ENCODE assay signal across 17 cellular contexts in genomic region chr3:129467934-129468333, GRCh38. TPM values are rescaled to one million over a fixed set of nuclear protein-coding genes. Genes with fewer than 3 reads are reported as not detected.
A peak's percentile ranks its signal among the peaks of the same experiment; 100 is the strongest.
DNase-seq lines count a peak whose midpoint lies in the region; ATAC-seq, FAIRE-seq and TF ChIP-seq lines count a peak whose summit lies in the region.
"Had no signal": no experiment of that assay in that cellular context is flagged by ENCODE, and none has a peak within 500 bp of the region (broad histone marks: within the 10 kb centered on the region; RNA-seq: fewer than 3 reads in every experiment).

No MANE protein-coding gene starts in this region.

- no peak for TF ChIP-seq POLR2A in HepG2 (IDR thresholded peaks at IDR 0.05; ENCODE audit: insufficient read depth in 1 of 2, low read depth in 2 of 2, low read length in 2 of 2)

- intact Hi-C loops in HepG2 (cut with micrococcal nuclease; ENCODE audit: unreplicated experiment): no loop called here

- peaks cover 19% of the 10 kb centered on the region for H3K36me3 ChIP-seq in endodermal cell (ENCODE audit: control insufficient read depth, insufficient read depth, low read length)
- peaks cover 1 to 2% of the 10 kb centered on the region in 2 experiments; a peak in 1 of 5 replicates for H3K36me3 ChIP-seq in HepG2 (replicated peaks in 1 of 2; ENCODE audit: control insufficient read depth in 1 of 2, insufficient read depth in 2 of 2, low read length in 2 of 2)
- 0 out of 2 replicates have a peak, but pooled peaks cover 3% of the 10 kb centered on the region for H3K36me3 ChIP-seq in BE2C

- no peaks in the 10 kb centered on the region for H4K20me1 ChIP-seq in HepG2 (ENCODE audit: insufficient read depth, low read length)

- no TSS peak for BruUV-seq in HepG2 (replicated peaks; lab: Mats Ljungman, UMichigan)

- TF ChIP-seq CTCF in endodermal cell (conservative IDR thresholded peaks at IDR 0.05) (no peak), HepG2 (CRISPR knock-in tag; IDR thresholded peaks at IDR 0.05) (no peak), nephron progenitor cell (IDR thresholded peaks at IDR 0.05) (no peak), BE2C (IDR thresholded peaks at IDR 0.05; ENCODE audit: low read depth, low read length) (no peak)

- H3K9ac ChIP-seq in endodermal cell (ENCODE audit: extremely low read depth, low read length, poor library complexity, severe bottlenecking) (no peak overlapping the region), HepG2 (ENCODE audit: insufficient read depth, low read depth, low read length) (no peak overlapping the region; the same call in 1 of the 2 replicates)
- H3K9ac ChIP-seq: GM23248 had no signal

- H3K4me3 Mint-ChIP-seq in endodermal cell: no peak overlapping the region
- no peak overlapping the region for H3K4me3 Mint-ChIP-seq in nephron progenitor cell
- no peak overlapping the region for H3K4me3 Mint-ChIP-seq in effector memory CD8-positive, alpha-beta T cell
- H3K4me3 Mint-ChIP-seq: CD14-positive monocyte; CD8-positive, alpha-beta memory T cell had no signal

- 87 to 89% methylated on average over 1 of the region's 1 CpG for WGBS in endodermal cell (ENCODE audit: insufficient coverage in 1 of 2, insufficient read length in 1 of 2), 2 experiments
- 15% methylated on average over 1 of the region's 1 CpG for WGBS in HepG2 (ENCODE audit: low lambda C conversion rate)

- H3K4me3 ChIP-seq in endodermal cell (ENCODE audit: low read length) (no peak overlapping the region), HepG2 (replicated peaks in 1 of 3; ENCODE audit: insufficient read depth in 1 of 3, low read depth in 2 of 3, low read length in 3 of 3) (no peak overlapping the region), BE2C (ENCODE audit: low read depth, low read length) (no peak overlapping the region)
- H3K4me3 ChIP-seq: GM23248 had no signal

- H3K9me3 ChIP-seq in endodermal cell (ENCODE audit: control insufficient read depth, low read length) (no peaks in the 10 kb centered on the region), HepG2 (ENCODE audit: low read length) (no peaks in the 10 kb centered on the region), BE2C (no peaks in the 10 kb centered on the region)
- H3K9me3 ChIP-seq: Caco-2 had no signal

- H3K4me1 Mint-ChIP-seq in endodermal cell (peaks cover 5% of the 10 kb centered on the region), nephron progenitor cell (no peaks in the 10 kb centered on the region)
- no peaks in the 10 kb centered on the region for H3K4me1 Mint-ChIP-seq in effector memory CD8-positive, alpha-beta T cell (ENCODE audit: low read depth in 2 of 2)
- H3K4me1 Mint-ChIP-seq: CD14-positive monocyte; CD8-positive, alpha-beta memory T cell had no signal

- DNase-seq in HuH-7 (ENCODE audit: low spot score) (peak; percentile 37), endodermal cell (no peak), HepG2 (ENCODE audit: low spot score) (peak; percentile 54), nephron progenitor cell (no peak), NCI-H82 treated with DMSO at 0.1 percent for 48 hours (lab: John Stamatoyannopoulos, UW; ENCODE audit: unreplicated experiment) (no peak), BE2C (no peak), NCI-H2171 (lab: John Stamatoyannopoulos, UW) (no peak)
- DNase-seq in effector memory CD8-positive, alpha-beta T cell: no peak
- DNase-seq: Caco-2; CD8-positive, alpha-beta memory T cell; DMS53; GM23248; IMR-90 had no signal

- CTCF ChIA-PET in HepG2 (lab: Yijun Ruan, JAX; ENCODE audit: low intra/inter-chr PET ratio, low total read pairs): no interaction called here

- no peaks in the 10 kb centered on the region for H3K9me3 Mint-ChIP-seq in endodermal cell
- H3K9me3 Mint-ChIP-seq in nephron progenitor cell: no peaks in the 10 kb centered on the region
- H3K9me3 Mint-ChIP-seq in effector memory CD8-positive, alpha-beta T cell: no peaks in the 10 kb centered on the region
- H3K9me3 Mint-ChIP-seq: CD8-positive, alpha-beta memory T cell had no signal

- peak; percentile 86 for ATAC-seq in HepG2
- no peak for ATAC-seq in effector memory CD8-positive, alpha-beta T cell (replicated peaks)
- ATAC-seq: HCT116 had no signal

- peak overlapping the region; percentile 44 for H3K4me2 ChIP-seq in HepG2 (ENCODE audit: low read depth, low read length)

- H3K27ac Mint-ChIP-seq in endodermal cell: peak overlapping the region; percentile 20
- H3K27ac Mint-ChIP-seq in nephron progenitor cell: peak overlapping the region; percentile 60
- H3K27ac Mint-ChIP-seq in effector memory CD8-positive, alpha-beta T cell: no peak overlapping the region
- H3K27ac Mint-ChIP-seq: CD8-positive, alpha-beta memory T cell had no signal

- POLR2A ChIA-PET in HepG2 (lab: Yijun Ruan, JAX): no interaction called here

- FAIRE-seq in HepG2 (lab: Jason Lieb, UNC): peak; percentile 87
- FAIRE-seq: A204.1, H54 had no signal

- H3K79me2 ChIP-seq in HepG2 (ENCODE audit: insufficient read depth, low read length): no peaks in the 10 kb centered on the region

- H3K27me3 ChIP-seq in endodermal cell (ENCODE audit: control insufficient read depth, insufficient read depth, low read length, poor library complexity, severe bottlenecking): no peaks in the 10 kb centered on the region
- H3K27me3 ChIP-seq in HepG2 (ENCODE audit: control insufficient read depth in 1 of 2, insufficient read depth in 2 of 2, low read length in 2 of 2): no peaks in the 10 kb centered on the region
- no peaks in the 10 kb centered on the region for H3K27me3 ChIP-seq in BE2C

- no peak overlapping the region for H2AFZ ChIP-seq in HepG2 (ENCODE audit: low read length)
- H2AFZ ChIP-seq: GM23248 had no signal

- in situ Hi-C loops in HepG2 (cut with HindIII; ENCODE audit: extremely low pct_ligation_motif_present, low pct_unique_long_range_greater_than_20kb): no loop called here

- no peak overlapping the region for H3K27ac ChIP-seq in endodermal cell (ENCODE audit: low read depth, low read length)
- H3K27ac ChIP-seq in HepG2 (ENCODE audit: extremely low read length, insufficient read depth, low read length): peak overlapping the region; percentile 45
- H3K27ac ChIP-seq: GM23248 had no signal

- H3K4me1 ChIP-seq in endodermal cell (ENCODE audit: control insufficient read depth, insufficient read depth, low read length) (no peaks in the 10 kb centered on the region), HepG2 (ENCODE audit: insufficient read depth, low read length) (peaks cover 25% of the 10 kb centered on the region), BE2C (no peaks in the 10 kb centered on the region)

- TF ChIP-seq RAD21 in HepG2 (CRISPR knock-in tag; IDR thresholded peaks at IDR 0.05): no peak

- H3K27me3 Mint-ChIP-seq in endodermal cell (ENCODE audit: insufficient read depth): no peaks in the 10 kb centered on the region
- peaks cover 4% of the 10 kb centered on the region for H3K27me3 Mint-ChIP-seq in nephron progenitor cell (ENCODE audit: low read depth, poor library complexity)
- no peaks in the 10 kb centered on the region for H3K27me3 Mint-ChIP-seq in effector memory CD8-positive, alpha-beta T cell
- H3K27me3 Mint-ChIP-seq: CD8-positive, alpha-beta memory T cell had no signal

- no peak for TF ChIP-seq EP300 in HepG2 (IDR thresholded peaks at IDR 0.05; ENCODE audit: low read depth in 2 of 2, low read length in 2 of 2)
- no peak for TF ChIP-seq EP300 in HepG2 (CRISPR knock-in tag; IDR thresholded peaks at IDR 0.05; ENCODE audit: borderline replicate concordance)

- H3K36me3 Mint-ChIP-seq in endodermal cell (ENCODE audit: low read depth) (peaks cover 22% of the 10 kb centered on the region), nephron progenitor cell (ENCODE audit: low read depth) (peaks cover 34% of the 10 kb centered on the region)
- H3K36me3 Mint-ChIP-seq in effector memory CD8-positive, alpha-beta T cell (ENCODE audit: insufficient read depth): peaks cover 5% of the 10 kb centered on the region

RNA-seq across cellular contexts. Expression of gene IFT122, which starts 27.9 kb away (rescaled TPM):
- total RNA-seq in endodermal cell (10 to 100 TPM; 36.0 to 46.6 TPM), HepG2 (2016; rRNA removed; fragmentation: Illumina TruSeq; extraction: Trizol) (10.3 and 10.8 TPM in 2 replicates)
- 39.8 TPM for polyA plus RNA-seq in endodermal cell (2013, experiment 1 of 2)
- polyA plus RNA-seq in endodermal cell (2013, experiment 2 of 2): 44.0 TPM
- total RNA-seq in HepG2 (2016; cell fraction: cytosol; rRNA removed; fragmentation: Illumina TruSeq; extraction: Trizol; ENCODE audit: low read depth): 1.7 and 3.1 TPM in 2 replicates
- 9.7 and 10.0 TPM in 2 replicates for total RNA-seq in HepG2 (2016; cell fraction: insoluble cytoplasmic fraction; rRNA removed; fragmentation: Illumina TruSeq; extraction: Trizol)
- total RNA-seq in HepG2 (2016; cell fraction: membrane; rRNA removed; fragmentation: Illumina TruSeq; extraction: Trizol): 3.2 and 3.8 TPM in 2 replicates
- total RNA-seq in HepG2 (2016; cell fraction: nucleus; rRNA removed; fragmentation: Illumina TruSeq; extraction: Trizol): 13.1 and 17.6 TPM in 2 replicates
- polyA plus RNA-seq in HepG2 (2011; rRNA removed): 9.1 and 10.1 TPM in 2 replicates
- 6.0 and 7.1 TPM in 2 replicates for polyA plus RNA-seq in HepG2 (2011; cell fraction: cytosol; rRNA removed)
- 39.5 and 68.7 TPM in 2 replicates for polyA plus RNA-seq in HepG2 (2011; cell fraction: nucleus; rRNA removed)
- polyA plus RNA-seq in HepG2 (2012): 8.5 and 8.9 TPM in 2 replicates
- 1.0 and 2.0 TPM in 2 replicates for polyA plus RNA-seq in HepG2 (2016; cell fraction: cytosol; fragmentation: Illumina TruSeq; extraction: Trizol; ENCODE audit: low read depth)
- 6.8 and 7.9 TPM in 2 replicates for polyA plus RNA-seq in HepG2 (2016; cell fraction: insoluble cytoplasmic fraction; fragmentation: Illumina TruSeq; extraction: Trizol; ENCODE audit: low read depth)
- polyA plus RNA-seq in HepG2 (2016; cell fraction: membrane; fragmentation: Illumina TruSeq; extraction: Trizol; ENCODE audit: low read depth): 1.5 and 2.2 TPM in 2 replicates
- 31.1 and 32.0 TPM in 2 replicates for polyA plus RNA-seq in HepG2 (2016; cell fraction: nucleus; fragmentation: Illumina TruSeq; extraction: Trizol; ENCODE audit: insufficient read depth, low read depth)
- 44.2 and 53.6 TPM in 2 replicates for polyA minus RNA-seq in HepG2 (2011; rRNA and poly(A)+ RNA removed; ENCODE audit: low replicate concordance)
- 4.7 and 7.2 TPM in 2 replicates for polyA minus RNA-seq in HepG2 (2011; cell fraction: cytosol; rRNA and poly(A)+ RNA removed)
- polyA minus RNA-seq in HepG2 (2011; cell fraction: nucleus; rRNA and poly(A)+ RNA removed): 22.0 and 30.6 TPM in 2 replicates
- 19.1 TPM for polyA plus RNA-seq in BE2C (2012; ENCODE audit: insufficient read depth, insufficient read length, low read depth)

RNA-seq across cellular contexts. Expression of gene MBD4, which starts 28.2 kb away (rescaled TPM):
- total RNA-seq in endodermal cell (10 to 100 TPM; 39.5 to 45.5 TPM), HepG2 (2016; rRNA removed; fragmentation: Illumina TruSeq; extraction: Trizol) (25.3 and 26.9 TPM in 2 replicates)
- polyA plus RNA-seq in endodermal cell (2013, experiment 1 of 2): 44.1 TPM
- polyA plus RNA-seq in endodermal cell (2013, experiment 2 of 2): 36.1 TPM
- 5.2 and 7.0 TPM in 2 replicates for total RNA-seq in HepG2 (2016; cell fraction: cytosol; rRNA removed; fragmentation: Illumina TruSeq; extraction: Trizol; ENCODE audit: low read depth)
- 25.0 and 27.0 TPM in 2 replicates for total RNA-seq in HepG2 (2016; cell fraction: insoluble cytoplasmic fraction; rRNA removed; fragmentation: Illumina TruSeq; extraction: Trizol)
- total RNA-seq in HepG2 (2016; cell fraction: membrane; rRNA removed; fragmentation: Illumina TruSeq; extraction: Trizol): 11.5 and 12.6 TPM in 2 replicates
- total RNA-seq in HepG2 (2016; cell fraction: nucleus; rRNA removed; fragmentation: Illumina TruSeq; extraction: Trizol): 30.2 and 35.1 TPM in 2 replicates
- polyA plus RNA-seq in HepG2 (2011; rRNA removed): 13.7 and 14.9 TPM in 2 replicates
- polyA plus RNA-seq in HepG2 (2011; cell fraction: cytosol; rRNA removed): 4.8 and 4.9 TPM in 2 replicates
- polyA plus RNA-seq in HepG2 (2011; cell fraction: nucleus; rRNA removed): 22.5 and 26.7 TPM in 2 replicates
- 10.8 and 12.2 TPM in 2 replicates for polyA plus RNA-seq in HepG2 (2012)
- polyA plus RNA-seq in HepG2 (2016; cell fraction: cytosol; fragmentation: Illumina TruSeq; extraction: Trizol; ENCODE audit: low read depth): 1.9 and 2.1 TPM in 2 replicates
- polyA plus RNA-seq in HepG2 (2016; cell fraction: insoluble cytoplasmic fraction; fragmentation: Illumina TruSeq; extraction: Trizol; ENCODE audit: low read depth): 21.7 and 24.1 TPM in 2 replicates
- polyA plus RNA-seq in HepG2 (2016; cell fraction: membrane; fragmentation: Illumina TruSeq; extraction: Trizol; ENCODE audit: low read depth): 4.6 and 5.5 TPM in 2 replicates
- 43.7 and 51.7 TPM in 2 replicates for polyA plus RNA-seq in HepG2 (2016; cell fraction: nucleus; fragmentation: Illumina TruSeq; extraction: Trizol; ENCODE audit: insufficient read depth, low read depth)
- polyA minus RNA-seq in HepG2 (2011; rRNA and poly(A)+ RNA removed; ENCODE audit: low replicate concordance): 6.9 and 16.7 TPM in 2 replicates
- 4.8 and 6.9 TPM in 2 replicates for polyA minus RNA-seq in HepG2 (2011; cell fraction: cytosol; rRNA and poly(A)+ RNA removed)
- polyA minus RNA-seq in HepG2 (2011; cell fraction: nucleus; rRNA and poly(A)+ RNA removed): 32.4 and 39.8 TPM in 2 replicates
- polyA plus RNA-seq in BE2C (2012; ENCODE audit: insufficient read depth, insufficient read length, low read depth): 34.5 TPM

RNA-seq across cellular contexts. Expression of gene EFCAB12, which starts 39.5 kb away (rescaled TPM):
- total RNA-seq in endodermal cell: under 1 TPM; 0.33 to 0.73 TPM
- polyA plus RNA-seq in endodermal cell (2013, experiment 1 of 2): 1.4 TPM
- polyA plus RNA-seq in endodermal cell (2013, experiment 2 of 2): 0.70 TPM
- 0.11 and 0.31 TPM in 2 replicates for total RNA-seq in HepG2 (2016; rRNA removed; fragmentation: Illumina TruSeq; extraction: Trizol)
- total RNA-seq in HepG2 (2016; cell fraction: cytosol; rRNA removed; fragmentation: Illumina TruSeq; extraction: Trizol; ENCODE audit: low read depth): 0.18 TPM in 1 of 2 replicates, not detected in the other
- 0.07 and 0.26 TPM in 2 replicates for total RNA-seq in HepG2 (2016; cell fraction: insoluble cytoplasmic fraction; rRNA removed; fragmentation: Illumina TruSeq; extraction: Trizol)
- 0.14 and 0.15 TPM in 2 replicates for total RNA-seq in HepG2 (2016; cell fraction: membrane; rRNA removed; fragmentation: Illumina TruSeq; extraction: Trizol)
- 0.34 and 0.50 TPM in 2 replicates for total RNA-seq in HepG2 (2016; cell fraction: nucleus; rRNA removed; fragmentation: Illumina TruSeq; extraction: Trizol)
- polyA plus RNA-seq in HepG2 (2011; rRNA removed): 2.4 and 2.9 TPM in 2 replicates
- 1.3 and 1.4 TPM in 2 replicates for polyA plus RNA-seq in HepG2 (2011; cell fraction: cytosol; rRNA removed)
- 9.6 and 10.2 TPM in 2 replicates for polyA plus RNA-seq in HepG2 (2011; cell fraction: nucleus; rRNA removed)
- 2.4 and 3.5 TPM in 2 replicates for polyA plus RNA-seq in HepG2 (2012)
- polyA plus RNA-seq in HepG2 (2016; cell fraction: cytosol; fragmentation: Illumina TruSeq; extraction: Trizol; ENCODE audit: low read depth): 0.06 and 0.17 TPM in 2 replicates
- polyA plus RNA-seq in HepG2 (2016; cell fraction: insoluble cytoplasmic fraction; fragmentation: Illumina TruSeq; extraction: Trizol; ENCODE audit: low read depth): 0.33 and 0.35 TPM in 2 replicates
- polyA plus RNA-seq in HepG2 (2016; cell fraction: membrane; fragmentation: Illumina TruSeq; extraction: Trizol; ENCODE audit: low read depth): 0.15 and 0.24 TPM in 2 replicates
- 0.92 and 1.5 TPM in 2 replicates for polyA plus RNA-seq in HepG2 (2016; cell fraction: nucleus; fragmentation: Illumina TruSeq; extraction: Trizol; ENCODE audit: insufficient read depth, low read depth)
- 1.9 and 2.0 TPM in 2 replicates for polyA minus RNA-seq in HepG2 (2011; rRNA and poly(A)+ RNA removed; ENCODE audit: low replicate concordance)
- 0.70 and 0.89 TPM in 2 replicates for polyA minus RNA-seq in HepG2 (2011; cell fraction: cytosol; rRNA and poly(A)+ RNA removed)
- 3.9 and 4.8 TPM in 2 replicates for polyA minus RNA-seq in HepG2 (2011; cell fraction: nucleus; rRNA and poly(A)+ RNA removed)
- polyA plus RNA-seq in BE2C (2012; ENCODE audit: insufficient read depth, insufficient read length, low read depth): 0.08 TPM
- total RNA-seq: GM23248 had no signal
- polyA plus RNA-seq: CD14-positive monocyte, GM23248 had no signal

Comparison
In these comparisons a context has a peak if more than half of its experiments do, and no peak if none do; other contexts are left out.
1. DNase-seq: peak in HuH-7 (single experiment) and HepG2 (single experiment); none in endodermal cell (single experiment), nephron progenitor cell (single experiment), NCI-H82 treated with DMSO at 0.1 percent for 48 hours (single experiment), BE2C (single experiment), effector memory CD8-positive, alpha-beta T cell (0 of 3) and NCI-H2171 (single experiment).
2. H3K27ac Mint-ChIP-seq: peak in endodermal cell (single experiment) and nephron progenitor cell (single experiment); none in effector memory CD8-positive, alpha-beta T cell (0 of 2).